1 cellular context compared by ENCODE assay signal in genomic region chr14:63304429-63304828, GRCh38. TPM values are rescaled to one million over a fixed set of nuclear protein-coding genes. Genes with fewer than 3 reads are reported as not detected.
"Had no signal": no experiment of that assay in that cellular context is flagged by ENCODE, and none has a peak within 500 bp of the region (broad histone marks: within the 10 kb centered on the region; RNA-seq: fewer than 3 reads in every experiment).

No MANE protein-coding gene starts in this region.

RNA-seq across cellular contexts. Expression of gene GPHB5, which starts 14.3 kb away (rescaled TPM):
- polyA plus RNA-seq: SK-N-SH had no signal
